ENCODE assay signal across 15 cellular contexts in the genomic region with DNA sequence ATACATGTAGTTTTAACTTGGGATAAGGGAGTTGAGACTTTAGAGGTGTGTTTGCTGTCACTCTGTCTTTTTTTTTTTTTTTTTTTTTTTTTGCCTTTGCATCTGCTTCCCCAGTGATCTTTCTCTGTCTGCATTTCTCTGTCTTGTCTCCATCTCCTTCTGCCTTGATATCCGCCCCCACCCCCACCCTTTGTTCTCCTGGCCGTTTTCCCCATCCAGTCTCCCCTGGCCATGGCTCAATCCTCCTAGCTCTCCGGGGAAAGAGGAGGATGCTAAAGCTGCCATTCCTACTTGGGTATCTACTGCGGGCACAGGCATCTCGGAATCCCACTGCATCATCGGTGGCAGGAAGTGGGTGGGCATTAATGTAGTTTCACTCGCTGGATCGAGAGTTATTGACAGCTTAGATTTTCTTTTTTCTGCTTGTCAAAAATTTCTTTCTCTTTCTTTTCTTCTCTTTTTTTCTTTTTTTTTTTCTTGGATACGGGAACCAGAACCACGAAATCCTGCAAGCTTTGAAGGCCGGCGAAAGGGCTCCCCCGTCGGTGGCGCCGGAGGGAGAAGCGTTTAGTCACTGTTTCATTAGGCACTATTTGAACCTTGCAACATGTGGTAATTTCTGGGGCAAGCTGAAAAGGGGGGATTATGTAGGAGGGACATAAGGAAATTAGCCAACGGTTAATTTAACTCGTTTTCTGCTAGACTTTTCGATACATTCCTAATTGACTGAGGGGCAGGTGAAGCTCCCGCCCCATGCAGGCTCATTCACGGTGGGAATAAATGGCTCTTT. TPM values are rescaled to one million over a fixed set of nuclear protein-coding genes. Genes with fewer than 3 reads are reported as not detected.
DNase-seq lines count a peak whose midpoint lies in the region; ATAC-seq lines count a peak whose summit lies in the region.
"Had no signal": no experiment of that assay in that cellular context is flagged by ENCODE, and none has a peak within 500 bp of the region (broad histone marks: within the 10 kb centered on the region; RNA-seq: fewer than 3 reads in every experiment).

No MANE protein-coding gene starts in this region.

- H3K36me3 Mint-ChIP-seq in activated T-cell treated with anti-CD3 and anti-CD28 coated beads, Interleukin-2, amount 50 U/mL, for 4 hours (ENCODE audit: insufficient read depth): no peaks in the 10 kb centered on the region
- no peaks in the 10 kb centered on the region for H3K36me3 Mint-ChIP-seq in activated naive CD8-positive, alpha-beta T cell treated with anti-CD3 and anti-CD28 coated beads for 36 hours
- no peaks in the 10 kb centered on the region for H3K36me3 Mint-ChIP-seq in stimulated activated memory B cell treated with anti-CD40 and anti-IgM and Interleukin-4, amounts not matched to agents 10 μg/mL and 1 μg/mL and 100 μg/mL, for 72 hours

- peak overlapping the region; percentile 46 for H3K4me3 ChIP-seq in iPS-15b (ENCODE audit: low read depth, low read length)
- H3K4me3 ChIP-seq: body of pancreas had no signal

- H3K4me1 Mint-ChIP-seq in activated T-cell treated with anti-CD3 and anti-CD28 coated beads, Interleukin-2, amount 50 U/mL, for 4 hours (ENCODE audit: low read depth): peaks cover 20% of the 10 kb centered on the region
- peaks cover 34% of the 10 kb centered on the region for H3K4me1 Mint-ChIP-seq in activated naive CD8-positive, alpha-beta T cell treated with anti-CD3 and anti-CD28 coated beads for 36 hours
- H3K4me1 Mint-ChIP-seq in stimulated activated memory B cell treated with anti-CD40 and anti-IgM and Interleukin-4, amounts not matched to agents 10 μg/mL and 1 μg/mL and 100 μg/mL, for 72 hours: peaks cover 35% of the 10 kb centered on the region

- no peak overlapping the region for H3K27ac Mint-ChIP-seq in activated naive CD8-positive, alpha-beta T cell treated with anti-CD3 and anti-CD28 coated beads for 36 hours
- H3K27ac Mint-ChIP-seq in stimulated activated memory B cell treated with anti-CD40 and anti-IgM and Interleukin-4, amounts not matched to agents 10 μg/mL and 1 μg/mL and 100 μg/mL, for 72 hours: no peak overlapping the region
- H3K27ac Mint-ChIP-seq: activated CD8-positive, alpha-beta memory T cell treated with anti-CD3 and anti-CD28 coated beads, Interleukin-2, amount 10 ng/mL, durations not matched to agents 7 days and 5 days had no signal

- no peaks in the 10 kb centered on the region for H3K9me3 Mint-ChIP-seq in activated T-cell treated with anti-CD3 and anti-CD28 coated beads, Interleukin-2, amount 50 U/mL, for 4 hours
- no peaks in the 10 kb centered on the region for H3K9me3 Mint-ChIP-seq in activated naive CD8-positive, alpha-beta T cell treated with anti-CD3 and anti-CD28 coated beads for 36 hours
- no peaks in the 10 kb centered on the region for H3K9me3 Mint-ChIP-seq in stimulated activated memory B cell treated with anti-CD40 and anti-IgM and Interleukin-4, amounts not matched to agents 10 μg/mL and 1 μg/mL and 100 μg/mL, for 72 hours

- H3K4me1 ChIP-seq in iPS-15b (ENCODE audit: control insufficient read depth, insufficient read depth, low read length): peaks cover 27% of the 10 kb centered on the region

- H3K9me3 ChIP-seq in iPS-15b (ENCODE audit: control insufficient read depth, insufficient read depth, low read length): no peaks in the 10 kb centered on the region
- H3K9me3 ChIP-seq: body of pancreas, spleen had no signal

- no peak overlapping the region for H3K9ac ChIP-seq in iPS-15b (ENCODE audit: low read depth, low read length)

- DNase-seq in activated T-cell treated with anti-CD3 and anti-CD28 coated beads, Interleukin-2, amount 50 U/mL, for 4 hours: no peak
- DNase-seq in activated T-cell treated with anti-CD3 and anti-CD28 coated beads, Interleukin-2, amount 50 U/mL, for 48 hours: no peak
- no peak for DNase-seq in activated naive CD8-positive, alpha-beta T cell treated with anti-CD3 and anti-CD28 coated beads for 36 hours
- no peak for DNase-seq in NCI-H510A treated with DMSO at 0.1 percent for 48 hours (lab: John Stamatoyannopoulos, UW)
- DNase-seq in GOT3 (lab: John Stamatoyannopoulos, UW): no peak
- DNase-seq in KG1 (lab: John Stamatoyannopoulos, UW): no peak
- DNase-seq: ACHN; activated CD8-positive, alpha-beta memory T cell treated with anti-CD3 and anti-CD28 coated beads, Interleukin-2, amount 10 ng/mL, durations not matched to agents 7 days and 5 days; body of pancreas; kidney; spleen had no signal

- peaks cover 70% of the 10 kb centered on the region for H3K27me3 Mint-ChIP-seq in activated T-cell treated with anti-CD3 and anti-CD28 coated beads, Interleukin-2, amount 50 U/mL, for 4 hours (ENCODE audit: low read depth)
- peaks cover 90% of the 10 kb centered on the region for H3K27me3 Mint-ChIP-seq in activated naive CD8-positive, alpha-beta T cell treated with anti-CD3 and anti-CD28 coated beads for 36 hours
- peaks cover 82% of the 10 kb centered on the region for H3K27me3 Mint-ChIP-seq in stimulated activated memory B cell treated with anti-CD40 and anti-IgM and Interleukin-4, amounts not matched to agents 10 μg/mL and 1 μg/mL and 100 μg/mL, for 72 hours

- peaks cover 89% of the 10 kb centered on the region for H3K27me3 ChIP-seq in iPS-15b (ENCODE audit: control insufficient read depth, insufficient read depth, low read length)

- H3K4me3 Mint-ChIP-seq in activated T-cell treated with anti-CD3 and anti-CD28 coated beads, Interleukin-2, amount 50 U/mL, for 4 hours: peak overlapping the region; percentile 58
- peak overlapping the region; percentile 81 for H3K4me3 Mint-ChIP-seq in activated naive CD8-positive, alpha-beta T cell treated with anti-CD3 and anti-CD28 coated beads for 36 hours
- H3K4me3 Mint-ChIP-seq in stimulated activated memory B cell treated with anti-CD40 and anti-IgM and Interleukin-4, amounts not matched to agents 10 μg/mL and 1 μg/mL and 100 μg/mL, for 72 hours: peak overlapping the region; percentile 64
- H3K4me3 Mint-ChIP-seq: activated CD8-positive, alpha-beta memory T cell treated with anti-CD3 and anti-CD28 coated beads, Interleukin-2, amount 10 ng/mL, durations not matched to agents 7 days and 5 days had no signal

- ATAC-seq in activated T-cell treated with anti-CD3 and anti-CD28 coated beads, Interleukin-2, amount 50 U/mL, for 4 hours: no peak
- ATAC-seq in stimulated activated memory B cell treated with anti-CD40 and anti-IgM and Interleukin-4, amounts not matched to agents 10 μg/mL and 1 μg/mL and 100 μg/mL, for 72 hours: no peak
- ATAC-seq: activated CD8-positive, alpha-beta memory T cell treated with anti-CD3 and anti-CD28 coated beads, Interleukin-2, amount 10 ng/mL, durations not matched to agents 7 days and 5 days; body of pancreas had no signal

- H3K36me3 ChIP-seq in iPS-15b (ENCODE audit: control insufficient read depth, insufficient read depth, low read length): no peaks in the 10 kb centered on the region
- H3K36me3 ChIP-seq: spleen had no signal

RNA-seq across cellular contexts. Expression of gene GSX2, which starts 8.2 kb away (rescaled TPM):
- total RNA-seq in activated T-cell treated with anti-CD3 and anti-CD28 coated beads, Interleukin-2, amount 50 U/mL, for 4 hours: not detected
- total RNA-seq in activated naive CD8-positive, alpha-beta T cell treated with anti-CD3 and anti-CD28 coated beads for 36 hours: not detected
- total RNA-seq: activated CD8-positive, alpha-beta memory T cell treated with anti-CD3 and anti-CD28 coated beads, Interleukin-2, amount 10 ng/mL, durations not matched to agents 7 days and 5 days; body of pancreas; kidney; spleen; T-helper 2 cell treated with Interferon-gamma antibody and Interleukin-4, amounts not matched to agents 100 ng/mL and 5 ng/mL, for 36 hours; urinary bladder had no signal

RNA-seq across cellular contexts. Expression of gene CHIC2, which starts 43.7 kb away (rescaled TPM):
- total RNA-seq in activated T-cell treated with anti-CD3 and anti-CD28 coated beads, Interleukin-2, amount 50 U/mL, for 4 hours: 10 to 100 TPM; 25.6 to 28.8 (median 27.7) TPM
- 10 to 100 TPM; 21.2 to 22.5 TPM for total RNA-seq in activated naive CD8-positive, alpha-beta T cell treated with anti-CD3 and anti-CD28 coated beads for 36 hours
